ENCODE assay signal across 8 cellular contexts in genomic region chr20:46022411-46023147, GRCh38. TPM values are rescaled to one million over a fixed set of nuclear protein-coding genes. Genes with fewer than 3 reads are reported as not detected.
DNase-seq lines count a peak whose midpoint lies in the region; ATAC-seq lines count a peak whose summit lies in the region.

No MANE protein-coding gene starts in this region.

- peak overlapping the region; percentile 76 for H3K4me3 Mint-ChIP-seq in memory B cell

- H3K27ac Mint-ChIP-seq in memory B cell, result no peak overlapping the region

- H3K27me3 Mint-ChIP-seq in memory B cell, result peaks cover 31% of the 10 kb centered on the region

- H3K4me1 Mint-ChIP-seq in memory B cell, result peaks cover 21% of the 10 kb centered on the region

- H3K36me3 Mint-ChIP-seq in memory B cell, result no peaks in the 10 kb centered on the region

- no peaks in the 10 kb centered on the region for H3K9me3 Mint-ChIP-seq in memory B cell

- ATAC-seq in memory B cell (ENCODE audit: low read depth) (peak; percentile 73), HG03175 (IDR thresholded peaks at IDR 0.05; ENCODE audit: unreplicated experiment) (no peak)

- DNase-seq in NCI-H187 (lab: John Stamatoyannopoulos, UW), result peak; percentile 18 to 30
- DNase-seq in NCI-H187 treated with DMSO at 0.1 percent for 48 hours (lab: John Stamatoyannopoulos, UW), result no peak
- peak; percentile 76 for DNase-seq in NCI-H2196 (lab: John Stamatoyannopoulos, UW; ENCODE audit: unreplicated experiment)
- DNase-seq in activated CD4-positive, alpha-beta T cell treated with anti-CD3 and anti-CD28 coated beads, Interleukin-2, amount 50 U/mL, for 24 hours (ENCODE audit: low read depth in 1 of 2, low spot score in 1 of 2), result peak; percentile 48 to 63
- peak; percentile 66 for DNase-seq in dermis blood vessel endothelial cell
- peak; percentile 77 to 83 for DNase-seq in memory B cell (ENCODE audit: low spot score in 2 of 2)
- DNase-seq in stimulated activated CD8-positive, alpha-beta memory T cell treated with anti-CD3 and anti-CD28 coated beads, Interleukin-2, amount 100 ng/mL, for 1 hour (ENCODE audit: low read depth in 2 of 2), result peak; percentile 46 to 55

RNA-seq across cellular contexts. Expression of gene SLC12A5, which starts 6.4 kb away (rescaled TPM):
- 0.17 and 0.47 TPM in 2 replicates for total RNA-seq in dermis blood vessel endothelial cell

RNA-seq across cellular contexts. Expression of gene MMP9, which starts 13.9 kb away (rescaled TPM):
- total RNA-seq in dermis blood vessel endothelial cell, result not detected in 2 replicates

RNA-seq across cellular contexts. Expression of gene ZNF335, which starts 50.6 kb away (rescaled TPM):
- total RNA-seq in dermis blood vessel endothelial cell, result 14.8 and 17.4 TPM in 2 replicates
